In genomic region chr7:78333530-78333929, GRCh38 we compare ENCODE assay signal across 12 cellular contexts.
"Had no signal": no experiment of that assay in that cellular context is flagged by ENCODE, and none has a peak within 500 bp of the region (broad histone marks: within the 10 kb centered on the region; RNA-seq: fewer than 3 reads in every experiment).

No MANE protein-coding gene starts in this region.

- H3K27me3 ChIP-seq: gastrocnemius medialis, ovary had no signal

- H3K4me3 ChIP-seq: gastrocnemius medialis, ovary had no signal

- DNase-seq: effector memory CD4-positive, alpha-beta T cell; gastrocnemius medialis; glutamatergic neuron; left cardiac atrium; left ventricle myocardium superior; naive thymus-derived CD4-positive, alpha-beta T cell; ovary; right cardiac atrium; small intestine; stimulated activated CD4-positive, alpha-beta T cell treated with anti-CD3 and anti-CD28 coated beads, Interleukin-12 subunit alpha, Interleukin-12 subunit beta, amount 100 ng/mL, for 4 hours; stimulated activated naive CD4-positive, alpha-beta T cell treated with Interleukin-2 at 50 U/mL for 16 hours had no signal

- H3K4me3 Mint-ChIP-seq: naive thymus-derived CD4-positive, alpha-beta T cell had no signal

- H3K27ac Mint-ChIP-seq: naive thymus-derived CD4-positive, alpha-beta T cell had no signal

- H3K36me3 ChIP-seq: gastrocnemius medialis, ovary had no signal

- H3K9me3 ChIP-seq: gastrocnemius medialis, ovary had no signal

- H3K36me3 Mint-ChIP-seq: naive thymus-derived CD4-positive, alpha-beta T cell had no signal

- H3K4me1 Mint-ChIP-seq: naive thymus-derived CD4-positive, alpha-beta T cell had no signal

- H3K27ac ChIP-seq: gastrocnemius medialis, ovary had no signal

- H3K4me1 ChIP-seq: gastrocnemius medialis had no signal

- ATAC-seq: esophagus mucosa; gastrocnemius medialis; left cardiac atrium; left ventricle myocardium superior; naive thymus-derived CD4-positive, alpha-beta T cell; right cardiac atrium had no signal
